In the genomic region with DNA sequence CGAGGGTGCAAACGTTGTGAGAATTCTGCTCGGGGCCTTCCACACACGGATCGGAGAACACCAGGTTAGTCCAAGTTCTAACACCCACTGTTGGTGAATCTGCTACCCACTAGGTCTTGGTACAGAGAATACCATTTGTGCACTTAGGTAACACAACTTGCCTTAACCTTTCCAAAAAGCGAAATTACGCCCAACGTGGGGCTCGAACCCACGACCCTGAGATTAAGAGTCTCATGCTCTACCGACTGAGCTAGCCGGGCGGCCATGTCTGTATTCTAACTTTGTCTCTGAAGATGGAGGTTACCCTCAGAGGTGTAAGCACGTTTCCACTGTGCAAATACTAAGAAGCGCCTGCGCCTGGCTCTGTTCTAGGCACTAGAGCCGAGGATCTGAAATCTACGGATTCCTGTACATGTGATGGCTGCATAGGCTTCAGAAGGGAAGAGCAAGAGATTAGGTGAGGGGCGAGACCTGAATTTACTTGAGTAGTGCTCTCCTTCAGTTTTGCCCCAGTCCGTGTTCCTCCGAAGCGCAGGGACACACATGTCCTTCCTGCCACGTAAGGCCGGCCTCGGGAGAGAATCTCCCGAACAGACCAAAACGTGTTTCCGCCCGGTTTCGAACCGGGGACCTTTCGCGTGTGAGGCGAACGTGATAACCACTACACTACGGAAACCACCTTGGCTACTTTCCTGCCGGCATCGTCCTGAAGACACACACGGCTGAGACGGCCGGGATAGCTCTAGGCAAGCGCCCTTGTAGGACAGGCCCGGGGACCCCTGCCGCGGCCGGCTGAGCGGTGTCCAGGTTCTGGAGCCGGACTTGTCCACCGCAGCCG, we compare ENCODE assay signal across 8 cellular contexts. TPM values are rescaled to one million over a fixed set of nuclear protein-coding genes. Genes with fewer than 3 reads are reported as not detected.
DNase-seq lines count a peak whose midpoint lies in the region; ATAC-seq and TF ChIP-seq lines count a peak whose summit lies in the region.

No MANE protein-coding gene starts in this region.

- CTCF ChIA-PET in T-cell (lab: Charles Lee) = interaction anchor here in 1 of 2 donors (0.6 to 1.5 kb wide), 4 partner anchors 30 to 39 kb away, joined by 3 to 9 read pairs (median 4); a partner anchor contains a TSS
- CTCF ChIA-PET in mammary epithelial cell (lab: Charles Lee; ENCODE audit: low non-redundant PET) = no interaction called here

- H3K4me2 ChIP-seq in mammary epithelial cell (ENCODE audit: insufficient read depth, low read depth, low read length) = peak overlapping the region; percentile 96

- H4K20me1 ChIP-seq in mammary epithelial cell (ENCODE audit: insufficient read depth, low read length) = no peaks in the 10 kb centered on the region

- intact Hi-C loops in mammary epithelial cell (cut with micrococcal nuclease) = loop anchor here (1.0 to 2.0 kb wide), 4 partner anchors 15 to 362 kb away; no protein-coding TSS in a partner anchor

- BruUV-seq in mammary epithelial cell (replicated peaks; lab: Mats Ljungman, UMichigan) = TSS peak; percentile 71

- dilution Hi-C loops in mammary epithelial cell (cut with HindIII; ENCODE audit: low sequenced_read_pairs) = no loop called here

- in situ Hi-C loops in mammary epithelial cell (cut with MboI; ENCODE audit: low sequenced_read_pairs in 2 of 2) = no loop called here

- no peaks in the 10 kb centered on the region for H3K9me3 Mint-ChIP-seq in T-cell

- H3K36me3 ChIP-seq in mammary epithelial cell (ENCODE audit: insufficient read depth, low read length) (no peaks in the 10 kb centered on the region), kidney epithelial cell (ENCODE audit: control insufficient read depth, insufficient read depth, low read length) (peaks cover 2% of the 10 kb centered on the region)

- H2AFZ ChIP-seq in mammary epithelial cell (ENCODE audit: low read depth, low read length) = peak overlapping the region; percentile 83

- ATAC-seq in GM18508 (IDR thresholded peaks at IDR 0.05; ENCODE audit: insufficient read depth, unreplicated experiment) (peak; percentile 22), HG03045 (IDR thresholded peaks at IDR 0.05; ENCODE audit: unreplicated experiment) (peak; percentile 30), T-cell (replicated peaks in 1 of 4) (peak; percentile 20 to 43 (median 25))

- H3K4me1 Mint-ChIP-seq in T-cell = peaks cover 63 to 88% (median 66%) of the 10 kb centered on the region in 3 donors

- peak overlapping the region; percentile 70 for H3K27ac ChIP-seq in mammary epithelial cell (ENCODE audit: insufficient read depth, low read depth, low read length)

- H3K4me3 ChIP-seq in mammary epithelial cell (replicated peaks in 1 of 3; ENCODE audit: insufficient read depth in 1 of 3, low read depth in 2 of 3, low read length in 3 of 3) (peak overlapping the region; percentile 86 to 99 (median 98)), kidney epithelial cell (ENCODE audit: low read depth, low read length) (peak overlapping the region; percentile 84)

- TF ChIP-seq CTCF in mammary epithelial cell (conservative IDR thresholded peaks at IDR 0.05 in 1 of 2, IDR thresholded peaks at IDR 0.05 in 1 of 2; ENCODE audit: extremely low read depth in 1 of 2, insufficient read depth in 1 of 2, low read depth in 1 of 2, low read length in 2 of 2) = no peak
- TF ChIP-seq CTCF in kidney epithelial cell (IDR thresholded peaks at IDR 0.05; ENCODE audit: insufficient read depth, low read length, poor library complexity, severe bottlenecking) = no peak

- WGBS in mammary epithelial cell (ENCODE audit: low coverage, missing lambda C conversion rate) = 6% methylated on average over 23 of the region's 50 CpGs

- peak; percentile 85 to 99 (median 94) for DNase-seq in T-cell
- peak; percentile 95 for DNase-seq in mammary epithelial cell
- peak; percentile 67 for DNase-seq in kidney epithelial cell (ENCODE audit: low read depth)
- DNase-seq in stimulated activated CD4-positive, alpha-beta T cell treated with anti-CD3 and anti-CD28 coated beads, Interleukin-1b, Interleukin-23, amount 100 ng/mL, for 24 hours (ENCODE audit: low read depth in 4 of 4, low spot score in 1 of 4) = peak; percentile 90 to 99 (median 95)
- no peak for DNase-seq in MV-4-11 (lab: John Stamatoyannopoulos, UW)
- no peak for DNase-seq in NCI-H146 treated with DMSO at 0.1 percent for 48 hours (lab: John Stamatoyannopoulos, UW; ENCODE audit: unreplicated experiment)

- peaks cover 0 to 9% of the 10 kb centered on the region in 2 donors for H3K27me3 Mint-ChIP-seq in T-cell

- peaks cover 5% of the 10 kb centered on the region for H3K36me3 Mint-ChIP-seq in T-cell

- peak overlapping the region; percentile 67 for H3K9ac ChIP-seq in mammary epithelial cell (ENCODE audit: insufficient read depth, low read length)

- H3K9me3 ChIP-seq in mammary epithelial cell (replicated peaks; ENCODE audit: insufficient read depth, low read length) = no peaks in the 10 kb centered on the region

- POLR2A ChIA-PET in T-cell (lab: Charles Lee) = interaction anchor here (0.5 to 1.0 kb wide), 2 partner anchors 30 to 33 kb away, joined by 3 to 4 read pairs; no protein-coding TSS in a partner anchor

- peak overlapping the region; percentile 90 to 98 for H3K27ac Mint-ChIP-seq in T-cell

- peak overlapping the region; percentile 92 to 97 (median 92) for H3K4me3 Mint-ChIP-seq in T-cell

- no peaks in the 10 kb centered on the region for H3K27me3 ChIP-seq in mammary epithelial cell (ENCODE audit: insufficient read depth, low read length)
- no peaks in the 10 kb centered on the region for H3K27me3 ChIP-seq in kidney epithelial cell (ENCODE audit: control insufficient read depth, insufficient read depth, low read length)

- peaks cover 19% of the 10 kb centered on the region for H3K4me1 ChIP-seq in mammary epithelial cell (ENCODE audit: insufficient read depth, low read length)

- H3K79me2 ChIP-seq in mammary epithelial cell (ENCODE audit: insufficient read depth, low read length) = peaks cover 29% of the 10 kb centered on the region

RNA-seq across cellular contexts. Expression of a gene that starts 1.1 kb away (rescaled TPM):
- total RNA-seq in T-cell (10 to 100 TPM; 32.2 to 46.2 (median 36.7) TPM), mammary epithelial cell (10 to 100 TPM; 10.3 to 30.6 TPM), kidney epithelial cell (15.8 and 17.5 TPM in 2 replicates)
- 10.1 TPM for polyA plus RNA-seq in mammary epithelial cell
- polyA minus RNA-seq in mammary epithelial cell = 10.5 TPM

RNA-seq across cellular contexts. Expression of a gene that starts 17.0 kb away (rescaled TPM):
- total RNA-seq in T-cell = 1 to 10 TPM; 1.6 to 3.1 (median 3.0) TPM
- 10 to 100 TPM in 1 of 2 donors, 1 to 10 TPM in 1; 6.3 to 31.4 TPM for total RNA-seq in mammary epithelial cell
- 18.8 TPM for polyA plus RNA-seq in mammary epithelial cell
- 6.6 TPM for polyA minus RNA-seq in mammary epithelial cell
- total RNA-seq in kidney epithelial cell = 2.9 and 4.4 TPM in 2 replicates

RNA-seq across cellular contexts. Expression of a gene that starts 21.7 kb away (rescaled TPM):
- total RNA-seq in T-cell (1,000 to 10,000 TPM; 2,132 to 2,437 (median 2,230) TPM), mammary epithelial cell (1,000 to 10,000 TPM; 2,031 to 4,986 TPM), kidney epithelial cell (4,909 and 5,323 TPM in 2 replicates)
- polyA plus RNA-seq in mammary epithelial cell = 4,579 TPM
- 7,221 TPM for polyA minus RNA-seq in mammary epithelial cell

RNA-seq across cellular contexts. Expression of a gene that starts 38.9 kb away (rescaled TPM):
- 10 to 100 TPM; 42.9 to 56.9 (median 54.0) TPM for total RNA-seq in T-cell
- 1 to 10 TPM; 5.7 to 6.0 TPM for total RNA-seq in mammary epithelial cell
- 3.3 TPM for polyA plus RNA-seq in mammary epithelial cell
- polyA minus RNA-seq in mammary epithelial cell = not detected
- total RNA-seq in kidney epithelial cell = 2.2 and 6.0 TPM in 2 replicates

Comparison
In these comparisons a context has a peak if more than half of its experiments do, and no peak if none do; other contexts are left out.
1. DNase-seq: peak in T-cell (34 of 34), mammary epithelial cell (single experiment), kidney epithelial cell (single experiment) and stimulated activated CD4-positive, alpha-beta T cell treated with anti-CD3 and anti-CD28 coated beads, Interleukin-1b, Interleukin-23, amount 100 ng/mL, for 24 hours (4 of 4); none in MV-4-11 (single experiment) and NCI-H146 treated with DMSO at 0.1 percent for 48 hours (single experiment).
2. Peak in every context shown above with its lines, with median percentiles within 50 percentile points of each other: ATAC-seq.